8 cellular contexts compared by ENCODE assay signal in genomic region chr17:12256380-12256995, GRCh38.
A peak's percentile ranks its signal among the peaks of the same experiment; 100 is the strongest.
DNase-seq lines count a peak whose midpoint lies in the region; ATAC-seq, FAIRE-seq and TF ChIP-seq lines count a peak whose summit lies in the region.

No MANE protein-coding gene starts in this region.

- H3K27me3 ChIP-seq in right cardiac atrium (ENCODE audit: control insufficient read depth, insufficient read depth) (no peaks in the 10 kb centered on the region), spleen (replicated peaks in 1 of 7) (no peaks in the 10 kb centered on the region)

- TF ChIP-seq POLR2A in spleen (IDR thresholded peaks at IDR 0.05), result no peak

- intact Hi-C loops in right cardiac atrium (cut with DNase I), result loop anchor here in 3 of 4 donors (5.0 to 10.0 kb wide), 4 partner anchors 288 to 748 kb away; partner anchors contain the start of gene MYOCD (in 3 of the 3)
- intact Hi-C loops in spleen (cut with DNase I; ENCODE audit: low total_unique reads), result loop anchor here (5.0 to 10.0 kb wide), 2 partner anchors 411 to 748 kb away; partner anchors contain the start of gene MYOCD

- peak; percentile 66 to 70 for ATAC-seq in right cardiac atrium
- no peak for ATAC-seq in GM18868 (IDR thresholded peaks at IDR 0.05; ENCODE audit: unreplicated experiment)

- FAIRE-seq in GM19239 (lab: Jason Lieb, UNC), result no peak

- H3K4me3 ChIP-seq in right cardiac atrium (ENCODE audit: low read length) (no peak overlapping the region), spleen (no peak overlapping the region)

- peak; percentile 31 to 71 (median 63) for TF ChIP-seq CTCF in spleen (IDR thresholded peaks at IDR 0.05 in 8 of 11, conservative IDR thresholded peaks at IDR 0.05 in 3 of 11)

- WGBS in right cardiac atrium, result 7% methylated on average over 4 of the region's 4 CpGs
- 23 to 31% (median 25%) methylated on average over 4 of the region's 4 CpGs for WGBS in spleen, 5 donors

- H3K36me3 ChIP-seq in spleen, result no peaks in the 10 kb centered on the region

- no peaks in the 10 kb centered on the region for H3K9me3 ChIP-seq in right cardiac atrium (ENCODE audit: control insufficient read depth, low read length)
- no peaks in the 10 kb centered on the region for H3K9me3 ChIP-seq in spleen

- DNase-seq in COLO829 (ENCODE audit: low spot score), result peak; percentile 43
- peak; percentile 26 for DNase-seq in GM19239 (ENCODE audit: insufficient read length, low spot score)
- DNase-seq in NAMALWA (ENCODE audit: low spot score), result peak; percentile 47
- peak; percentile 52 for DNase-seq in amniotic epithelial cell (ENCODE audit: low read depth)
- DNase-seq in right cardiac atrium, result peak; percentile 23 to 57 (median 45)
- no peak for DNase-seq in spleen
- no peak for DNase-seq in activated CD8-positive, alpha-beta memory T cell treated with anti-CD3 and anti-CD28 coated beads, Interleukin-2, amount 50 U/mL, for 4 hours

- H3K4me1 ChIP-seq in right cardiac atrium (ENCODE audit: control insufficient read depth, insufficient read depth, low read length) (no peaks in the 10 kb centered on the region), spleen (no peaks in the 10 kb centered on the region)

- no peak overlapping the region for H3K27ac ChIP-seq in right cardiac atrium (ENCODE audit: low read length)
- H3K27ac ChIP-seq in spleen, result no peak overlapping the region

Comparison
In these comparisons a context has a peak if more than half of its experiments do, and no peak if none do; other contexts are left out.
1. DNase-seq: peak in COLO829 (single experiment), GM19239 (single experiment), NAMALWA (single experiment), amniotic epithelial cell (single experiment) and right cardiac atrium (3 of 3); none in spleen (single experiment) and activated CD8-positive, alpha-beta memory T cell treated with anti-CD3 and anti-CD28 coated beads, Interleukin-2, amount 50 U/mL, for 4 hours (single experiment).